Comparison of ENCODE assay signal across 14 cellular contexts in genomic region chr15:57506422-57506821, GRCh38.
DNase-seq lines count a peak whose midpoint lies in the region; ATAC-seq and TF ChIP-seq lines count a peak whose summit lies in the region.
"Had no signal": no experiment of that assay in that cellular context is flagged by ENCODE, and none has a peak within 500 bp of the region (broad histone marks: within the 10 kb centered on the region; RNA-seq: fewer than 3 reads in every experiment).

No MANE protein-coding gene starts in this region.

- 68 to 83% methylated on average over 2 of the region's 2 CpGs for WGBS in lung, 2 donors
- 80% methylated on average over 2 of the region's 2 CpGs for WGBS in urinary bladder

- TF ChIP-seq CTCF in left ventricle myocardium inferior (IDR thresholded peaks at IDR 0.05; ENCODE audit: borderline replicate concordance): no peak
- TF ChIP-seq CTCF in lung (IDR thresholded peaks at IDR 0.05; ENCODE audit: control extremely low read depth, extremely low read depth): no peak

- DNase-seq in left ventricle myocardium inferior (no peak), Right ventricle myocardium superior (no peak), cerebellar cortex (ENCODE audit: low spot score) (peak; percentile 47), lung (ENCODE audit: low spot score) (no peak), DMS114 treated with DMSO at 0.1 percent for 48 hours (lab: John Stamatoyannopoulos, UW; ENCODE audit: unreplicated experiment) (no peak), epidermal melanocyte (ENCODE audit: insufficient read length, low spot score) (no peak)
- DNase-seq: activated T-cell treated with anti-CD3 and anti-CD28 coated beads, Interleukin-2, amount 50 U/mL, for 1 hour; CD4-positive, CD25-positive, alpha-beta regulatory T cell; effector memory CD4-positive, alpha-beta T cell; GOT3; NCI-H2081 treated with DMSO at 0.1 percent for 48 hours; spleen had no signal

- ATAC-seq in Right ventricle myocardium superior (ENCODE audit: poor library complexity) (no peak), lung (ENCODE audit: insufficient read depth, low FRiP score) (no peak), HG02759 (IDR thresholded peaks at IDR 0.05; ENCODE audit: unreplicated experiment) (no peak)

- H3K27ac ChIP-seq in left ventricle myocardium inferior (replicated peaks): peak overlapping the region; percentile 65
- peak overlapping the region; percentile 55 to 93 for H3K27ac ChIP-seq in lung (ENCODE audit: low read depth in 1 of 2, low read length in 1 of 2)
- peak overlapping the region; percentile 77 for H3K27ac ChIP-seq in urinary bladder (ENCODE audit: low read depth)
- H3K27ac ChIP-seq: spleen had no signal

- H3K4me1 ChIP-seq in left ventricle myocardium inferior (peaks cover 40% of the 10 kb centered on the region), lung (ENCODE audit: control insufficient read depth in 2 of 2, insufficient read depth in 2 of 2, low read length in 2 of 2) (peaks cover 14 to 21% of the 10 kb centered on the region in 2 donors), urinary bladder (ENCODE audit: insufficient read depth) (no peaks in the 10 kb centered on the region)

- H3K9me3 ChIP-seq in left ventricle myocardium inferior (replicated peaks) (no peaks in the 10 kb centered on the region), lung (ENCODE audit: control insufficient read depth in 2 of 2, insufficient read depth in 1 of 2, low read length in 1 of 2) (no peaks in the 10 kb centered on the region)
- H3K9me3 ChIP-seq: spleen had no signal

- intact Hi-C loops in left ventricle myocardium inferior (cut with micrococcal nuclease) (no loop called here), Right ventricle myocardium superior (cut with DNase I) (no loop called here)

- H3K36me3 ChIP-seq in left ventricle myocardium inferior (no peaks in the 10 kb centered on the region), lung (ENCODE audit: control insufficient read depth in 2 of 2, insufficient read depth in 2 of 2, low read length in 2 of 2) (no peaks in the 10 kb centered on the region), urinary bladder (ENCODE audit: insufficient read depth) (no peaks in the 10 kb centered on the region)
- H3K36me3 ChIP-seq: spleen had no signal

- H3K4me3 ChIP-seq in left ventricle myocardium inferior (no peak overlapping the region), lung (no peak overlapping the region), urinary bladder (ENCODE audit: low read depth, low read length) (no peak overlapping the region)
- H3K4me3 ChIP-seq: spleen had no signal

- H3K27me3 ChIP-seq in left ventricle myocardium inferior (ENCODE audit: low read depth) (no peaks in the 10 kb centered on the region), lung (ENCODE audit: control insufficient read depth, insufficient read depth) (no peaks in the 10 kb centered on the region)
- H3K27me3 ChIP-seq: spleen had no signal
